30 cellular contexts compared by ENCODE assay signal in the genomic region with DNA sequence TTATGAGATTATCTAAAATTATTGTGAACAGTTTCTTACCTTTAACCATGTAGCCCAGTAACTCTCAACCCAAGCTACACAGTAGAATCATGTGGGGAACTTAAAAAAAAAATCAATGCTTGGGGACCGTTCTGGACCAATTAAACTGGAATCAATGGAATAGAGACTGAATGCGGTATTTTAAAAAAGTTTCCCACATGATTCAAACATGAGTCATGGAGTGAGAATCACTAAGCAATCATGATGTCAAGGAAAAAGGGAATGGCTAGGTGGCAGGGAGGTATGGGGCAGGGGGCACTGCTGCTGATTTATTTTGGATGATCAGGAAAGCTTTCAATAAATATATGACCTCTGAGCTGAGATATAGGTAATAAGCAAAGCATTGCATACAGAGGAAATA.
DNase-seq lines count a peak whose midpoint lies in the region; ATAC-seq, FAIRE-seq and TF ChIP-seq lines count a peak whose summit lies in the region.
"Had no signal": no experiment of that assay in that cellular context is flagged by ENCODE, and none has a peak within 500 bp of the region (broad histone marks: within the 10 kb centered on the region; RNA-seq: fewer than 3 reads in every experiment).

No MANE protein-coding gene starts in this region.

- H3K36me3 ChIP-seq in RWPE2 (ENCODE audit: low read depth) (no peaks in the 10 kb centered on the region), left ventricle myocardium inferior (no peaks in the 10 kb centered on the region), psoas muscle (ENCODE audit: insufficient read depth in 1 of 2, low read depth in 1 of 2) (no peaks in the 10 kb centered on the region)
- H3K36me3 ChIP-seq: gastrocnemius medialis, right atrium auricular region, vagina, WERI-Rb-1 had no signal

- H3K27ac ChIP-seq in RWPE2 (ENCODE audit: poor library complexity, severe bottlenecking) (no peak overlapping the region), left ventricle myocardium inferior (replicated peaks) (no peak overlapping the region), psoas muscle (no peak overlapping the region)
- H3K27ac ChIP-seq: epithelial cell of prostate, gastrocnemius medialis, right atrium auricular region, testis, vagina, WERI-Rb-1 had no signal

- H3K9me3 ChIP-seq in RWPE2 (ENCODE audit: severe bottlenecking) (no peaks in the 10 kb centered on the region), left ventricle myocardium inferior (replicated peaks) (no peaks in the 10 kb centered on the region), psoas muscle (no peaks in the 10 kb centered on the region)
- H3K9me3 ChIP-seq: gastrocnemius medialis, right atrium auricular region, testis, vagina had no signal

- 88 to 90% (median 89%) methylated on average over 2 of the region's 2 CpGs for WGBS in psoas muscle, 3 donors

- TF ChIP-seq CTCF in RWPE2 (IDR thresholded peaks at IDR 0.05; ENCODE audit: poor library complexity, severe bottlenecking) (no peak), epithelial cell of proximal tubule (conservative IDR thresholded peaks at IDR 0.05; ENCODE audit: low read depth, low read length) (no peak), retinal pigment epithelial cell (conservative IDR thresholded peaks at IDR 0.05; ENCODE audit: low read depth, low read length) (no peak), left ventricle myocardium inferior (IDR thresholded peaks at IDR 0.05; ENCODE audit: borderline replicate concordance) (no peak), psoas muscle (IDR thresholded peaks at IDR 0.05) (no peak)

- DNase-seq in ELR (ENCODE audit: low read depth): peak; percentile 34
- DNase-seq in RWPE2 (ENCODE audit: low spot score): no peak
- peak; percentile 3 for DNase-seq in epithelial cell of proximal tubule (ENCODE audit: low read depth)
- DNase-seq in retinal pigment epithelial cell (ENCODE audit: low read depth): peak; percentile 18
- DNase-seq in left ventricle myocardium inferior: no peak
- DNase-seq in HTR-8/SVneo (ENCODE audit: insufficient read length, low spot score): no peak
- no peak for DNase-seq in psoas muscle
- DNase-seq: activated CD4-positive, alpha-beta T cell treated with anti-CD3 and anti-CD28 coated beads, Interleukin-2, amount 10 ng/mL, durations not matched to agents 24 days and 14 days; activated naive CD4-positive, alpha-beta T cell treated with anti-CD3 and anti-CD28 coated beads for 36 hours; activated T-cell treated with anti-CD3 and anti-CD28 coated beads, Interleukin-2, amount 50 U/mL, for 48 hours; amygdala; central memory CD4-positive, alpha-beta T cell; dermis blood vessel endothelial cell; gastrocnemius medialis; hypothalamus; natural killer cell; NCI-H1092; NCI-H2029; NCI-H2227 treated with DMSO at 0.1 percent for 48 hours; NCI-H69; stimulated activated CD4-positive, alpha-beta T cell treated with anti-CD3 and anti-CD28 coated beads, Interleukin-12 subunit alpha, Interleukin-12 subunit beta, amount 100 ng/mL, for 4 hours; stimulated activated CD4-positive, alpha-beta T cell treated with anti-CD3 and anti-CD28 coated beads, Interleukin-4, amount 100 ng/mL, for 4 hours; stimulated activated naive CD4-positive, alpha-beta T cell; testis had no signal

- no peak overlapping the region for H3K4me3 ChIP-seq in RWPE2 (ENCODE audit: severe bottlenecking)
- no peak overlapping the region for H3K4me3 ChIP-seq in epithelial cell of proximal tubule (ENCODE audit: low read depth, low read length)
- no peak overlapping the region for H3K4me3 ChIP-seq in retinal pigment epithelial cell (ENCODE audit: low read length)
- no peak overlapping the region for H3K4me3 ChIP-seq in left ventricle myocardium inferior
- no peak overlapping the region for H3K4me3 ChIP-seq in psoas muscle
- H3K4me3 ChIP-seq: gastrocnemius medialis, right atrium auricular region, testis, vagina had no signal

- ATAC-seq in RWPE2 (ENCODE audit: low read depth) (peak; percentile 85), HG03565 (IDR thresholded peaks at IDR 0.05; ENCODE audit: unreplicated experiment) (no peak), psoas muscle (no peak)
- ATAC-seq: gastrocnemius medialis, natural killer cell had no signal

- intact Hi-C loops in left ventricle myocardium inferior (cut with micrococcal nuclease) (no loop called here), psoas muscle (cut with DNase I) (no loop called here)

- H3K27me3 ChIP-seq in RWPE2 (ENCODE audit: insufficient read depth, poor library complexity, severe bottlenecking) (peaks cover 30% of the 10 kb centered on the region), left ventricle myocardium inferior (ENCODE audit: low read depth) (peaks cover 37% of the 10 kb centered on the region), psoas muscle (ENCODE audit: insufficient read depth in 3 of 3, low read length in 2 of 3) (no peaks in the 10 kb centered on the region)
- H3K27me3 ChIP-seq: gastrocnemius medialis, right atrium auricular region, testis, vagina had no signal

- H3K4me1 ChIP-seq in RWPE2 (ENCODE audit: insufficient read depth, poor library complexity, severe bottlenecking) (no peaks in the 10 kb centered on the region), left ventricle myocardium inferior (no peaks in the 10 kb centered on the region), psoas muscle (no peaks in the 10 kb centered on the region)
- H3K4me1 ChIP-seq: gastrocnemius medialis, testis, vagina had no signal

- no peak for FAIRE-seq in HTR-8/SVneo (lab: Jason Lieb, UNC)
- FAIRE-seq: GM19239 had no signal

Comparison
In these comparisons a context has a peak if more than half of its experiments do, and no peak if none do; other contexts are left out.
1. DNase-seq: peak in ELR (single experiment), epithelial cell of proximal tubule (single experiment) and retinal pigment epithelial cell (single experiment); none in RWPE2 (single experiment), left ventricle myocardium inferior (single experiment), HTR-8/SVneo (single experiment) and psoas muscle (0 of 2).